In genomic region chr3:83890039-83890762, GRCh38 we compare ENCODE assay signal across 19 cellular contexts.
A peak's percentile ranks its signal among the peaks of the same experiment; 100 is the strongest.
DNase-seq lines count a peak whose midpoint lies in the region; ATAC-seq and TF ChIP-seq lines count a peak whose summit lies in the region.
"Had no signal": no experiment of that assay in that cellular context is flagged by ENCODE, and none has a peak within 500 bp of the region (broad histone marks: within the 10 kb centered on the region; RNA-seq: fewer than 3 reads in every experiment).

No MANE protein-coding gene starts in this region.

- no peaks in the 10 kb centered on the region for H3K27me3 Mint-ChIP-seq in GM23338 (ENCODE audit: insufficient read depth, low read depth, poor library complexity)
- H3K27me3 Mint-ChIP-seq in activated CD8-positive, alpha-beta T cell treated with anti-CD3 and anti-CD28 coated beads for 36 hours = no peaks in the 10 kb centered on the region
- H3K27me3 Mint-ChIP-seq: CD4-positive, CD25-positive, alpha-beta regulatory T cell had no signal

- intact Hi-C loops in activated CD8-positive, alpha-beta T cell treated with anti-CD3 and anti-CD28 coated beads for 36 hours (cut with micrococcal nuclease) = no loop called here

- no peak overlapping the region for H3K9ac ChIP-seq in SU-DHL-6 (ENCODE audit: low read length)

- H3K27ac ChIP-seq in GM23338 (ENCODE audit: low read depth) (no peak overlapping the region), SU-DHL-6 (ENCODE audit: low read depth, low read length) (no peak overlapping the region)

- no peaks in the 10 kb centered on the region for H3K4me1 Mint-ChIP-seq in GM23338
- no peaks in the 10 kb centered on the region for H3K4me1 Mint-ChIP-seq in activated CD8-positive, alpha-beta T cell treated with anti-CD3 and anti-CD28 coated beads for 36 hours (ENCODE audit: low read depth)
- H3K4me1 Mint-ChIP-seq: CD4-positive, CD25-positive, alpha-beta regulatory T cell had no signal

- no peak overlapping the region for H3K4me3 ChIP-seq in GM23338
- no peak overlapping the region for H3K4me3 ChIP-seq in SU-DHL-6 (ENCODE audit: insufficient read depth, low read length, poor library complexity, severe bottlenecking)
- H3K4me3 ChIP-seq in choroid plexus epithelial cell (ENCODE audit: low read depth, low read length) = no peak overlapping the region
- no peak overlapping the region for H3K4me3 ChIP-seq in HAP-1

- H3K4me3 Mint-ChIP-seq in GM23338 = no peak overlapping the region
- H3K4me3 Mint-ChIP-seq in activated CD8-positive, alpha-beta T cell treated with anti-CD3 and anti-CD28 coated beads for 36 hours = no peak overlapping the region
- H3K4me3 Mint-ChIP-seq: CD4-positive, CD25-positive, alpha-beta regulatory T cell had no signal

- POLR2A ChIA-PET in activated CD8-positive, alpha-beta T cell treated with anti-CD3 and anti-CD28 coated beads for 36 hours (lab: Charles Lee) = no interaction called here

- no peak for DNase-seq in GM23338 (ENCODE audit: low spot score)
- peak; percentile 78 for DNase-seq in choroid plexus epithelial cell (ENCODE audit: low read depth)
- peak; percentile 88 for DNase-seq in iris pigment epithelial cell (ENCODE audit: low read depth)
- DNase-seq in HAP-1 (ENCODE audit: low spot score in 2 of 2) = no peak
- no peak for DNase-seq in activated CD8-positive, alpha-beta T cell treated with anti-CD3 and anti-CD28 coated beads for 36 hours
- DNase-seq in NOMO-1 treated with dmso at 0.1 percent for 144 hours (lab: John Stamatoyannopoulos, UW; ENCODE audit: unreplicated experiment) = no peak
- DNase-seq in activated CD4-positive, alpha-beta T cell treated with anti-CD3 and anti-CD28 coated beads, Interleukin-2, amount 50 U/mL, for 4 hours = no peak
- DNase-seq: BE2C; Caco-2; CD4-positive, CD25-positive, alpha-beta regulatory T cell; GDM1; HCEC 1CT; NCI-H1105 treated with DMSO at 0.1 percent for 48 hours; NCI-H1694; NCI-H2081 treated with DMSO at 0.1 percent for 48 hours; NCI-H446 treated with DMSO at 0.1 percent for 48 hours; NK-92 treated with Interleukin-12 subunit alpha and Interleukin-12 subunit beta, amount 100 ng/mL, for 24 hours; SHP77 treated with DMSO at 0.1 percent for 48 hours had no signal

- H3K4me2 ChIP-seq in GM23338 (no peak overlapping the region), SU-DHL-6 (ENCODE audit: low read depth, low read length, poor library complexity, severe bottlenecking) (no peak overlapping the region)

- H2AFZ ChIP-seq in GM23338 (peak overlapping the region; percentile 52; the same call in 1 of the 2 replicates), SU-DHL-6 (ENCODE audit: low read depth, low read length, severe bottlenecking) (peak overlapping the region; percentile 40)

- H3K9me3 Mint-ChIP-seq in GM23338 = no peaks in the 10 kb centered on the region
- H3K9me3 Mint-ChIP-seq in activated CD8-positive, alpha-beta T cell treated with anti-CD3 and anti-CD28 coated beads for 36 hours = no peaks in the 10 kb centered on the region

- TF ChIP-seq CTCF in GM23338 (conservative IDR thresholded peaks at IDR 0.05; ENCODE audit: low read depth in 2 of 2) (no peak), SU-DHL-6 (IDR thresholded peaks at IDR 0.05; ENCODE audit: insufficient read depth, low read length, poor library complexity, severe bottlenecking) (no peak), choroid plexus epithelial cell (conservative IDR thresholded peaks at IDR 0.05; ENCODE audit: low read depth, low read length) (no peak)
- no peak for TF ChIP-seq CTCF in activated CD8-positive, alpha-beta T cell treated with anti-CD3 and anti-CD28 coated beads for 36 hours (IDR thresholded peaks at IDR 0.05)

- H3F3A ChIP-seq in GM23338 (replicated peaks; ENCODE audit: low read depth) (no peaks in the 10 kb centered on the region), SU-DHL-6 (ENCODE audit: insufficient read depth) (no peaks in the 10 kb centered on the region)

- H3K9me3 ChIP-seq in SU-DHL-6 (ENCODE audit: insufficient read depth, low read length) = no peaks in the 10 kb centered on the region
- no peaks in the 10 kb centered on the region for H3K9me3 ChIP-seq in HAP-1
- H3K9me3 ChIP-seq: BE2C, Caco-2 had no signal

- ATAC-seq in GM23338 = no peak
- ATAC-seq in activated CD8-positive, alpha-beta T cell treated with anti-CD3 and anti-CD28 coated beads for 36 hours = no peak

- H3K9me2 ChIP-seq in GM23338 (ENCODE audit: insufficient read depth) (no peaks in the 10 kb centered on the region; the same call in 1 of the 2 replicates), SU-DHL-6 (replicated peaks; ENCODE audit: insufficient read depth, low read length) (no peaks in the 10 kb centered on the region)

- CTCF ChIA-PET in activated CD8-positive, alpha-beta T cell treated with anti-CD3 and anti-CD28 coated beads for 36 hours (lab: Charles Lee) = no interaction called here

- H3K4me1 ChIP-seq in GM23338 (ENCODE audit: insufficient read depth) (no peaks in the 10 kb centered on the region), HAP-1 (no peaks in the 10 kb centered on the region)
- H3K4me1 ChIP-seq: BE2C, Caco-2 had no signal

- H3K36me3 Mint-ChIP-seq in GM23338 (ENCODE audit: low read depth) = no peaks in the 10 kb centered on the region
- no peaks in the 10 kb centered on the region for H3K36me3 Mint-ChIP-seq in activated CD8-positive, alpha-beta T cell treated with anti-CD3 and anti-CD28 coated beads for 36 hours (ENCODE audit: low read depth)
- H3K36me3 Mint-ChIP-seq: CD4-positive, CD25-positive, alpha-beta regulatory T cell had no signal

- H3K79me2 ChIP-seq in GM23338 (replicated peaks; ENCODE audit: insufficient read depth) = no peaks in the 10 kb centered on the region
- H3K79me2 ChIP-seq in SU-DHL-6 (ENCODE audit: insufficient read depth, low read length) = no peaks in the 10 kb centered on the region

- H3K27me3 ChIP-seq in GM23338 (ENCODE audit: insufficient read depth) (no peaks in the 10 kb centered on the region), SU-DHL-6 (ENCODE audit: low read length) (no peaks in the 10 kb centered on the region), HAP-1 (ENCODE audit: low read depth) (no peaks in the 10 kb centered on the region)
- H3K27me3 ChIP-seq: BE2C had no signal

- no peak overlapping the region for H3K27ac Mint-ChIP-seq in GM23338
- no peak overlapping the region for H3K27ac Mint-ChIP-seq in activated CD8-positive, alpha-beta T cell treated with anti-CD3 and anti-CD28 coated beads for 36 hours
- H3K27ac Mint-ChIP-seq: CD4-positive, CD25-positive, alpha-beta regulatory T cell had no signal

- in situ Hi-C loops in HAP-1 (cut with MboI; ENCODE audit: low sequenced_read_pairs) = no loop called here

- no peaks in the 10 kb centered on the region for H3K36me3 ChIP-seq in GM23338 (ENCODE audit: insufficient read depth)
- H3K36me3 ChIP-seq in SU-DHL-6 (ENCODE audit: low read length) = 0 out of 2 replicates have a peak, but pooled peaks cover 2% of the 10 kb centered on the region
- no peaks in the 10 kb centered on the region for H3K36me3 ChIP-seq in HAP-1 (replicated peaks)
- H3K36me3 ChIP-seq: BE2C had no signal

- H4K20me1 ChIP-seq in GM23338 (replicated peaks; ENCODE audit: insufficient read depth) = no peaks in the 10 kb centered on the region
- no peaks in the 10 kb centered on the region for H4K20me1 ChIP-seq in SU-DHL-6 (ENCODE audit: low read depth, low read length)

TF ChIP-seq in GM23338, 12 proteins besides CTCF, POLR2A, EP300 and RAD21:
- TF ChIP-seq ZNF114 (CRISPR knock-in tag; IDR thresholded peaks at IDR 0.05) (no peak), NANOG (IDR thresholded peaks at IDR 0.05; ENCODE audit: borderline replicate concordance) (no peak), ZNF331 (CRISPR knock-in tag; IDR thresholded peaks at IDR 0.05; ENCODE audit: low read depth) (no peak), JUNB (IDR thresholded peaks at IDR 0.05; ENCODE audit: unreplicated experiment) (no peak)
TF ChIP-seq in GM23338: peak in this region for 0.

Comparison
In these comparisons a context has a peak if more than half of its experiments do, and no peak if none do; other contexts are left out.
1. DNase-seq: peak in choroid plexus epithelial cell (single experiment) and iris pigment epithelial cell (single experiment); none in GM23338 (single experiment), HAP-1 (0 of 2), activated CD8-positive, alpha-beta T cell treated with anti-CD3 and anti-CD28 coated beads for 36 hours (single experiment), NOMO-1 treated with dmso at 0.1 percent for 144 hours (single experiment) and activated CD4-positive, alpha-beta T cell treated with anti-CD3 and anti-CD28 coated beads, Interleukin-2, amount 50 U/mL, for 4 hours (0 of 2).